Comparison of ENCODE assay signal across 6 cellular contexts in genomic region chr1:228164561-228165371, GRCh38. TPM values are rescaled to one million over a fixed set of nuclear protein-coding genes. Genes with fewer than 3 reads are reported as not detected.
DNase-seq lines count a peak whose midpoint lies in the region; ATAC-seq and TF ChIP-seq lines count a peak whose summit lies in the region.

No MANE protein-coding gene starts in this region.

- no peak for DNase-seq in AG10803 (ENCODE audit: low read depth)
- no peak for DNase-seq in gastrocnemius medialis

- H3K27ac ChIP-seq in HUES6 (ENCODE audit: low read depth, low read length) (no peak overlapping the region), duodenal mucosa (ENCODE audit: low read depth, low read length) (peak overlapping the region; percentile 100), gastrocnemius medialis (peak overlapping the region; percentile 97 to 100 (median 99))

- no peaks in the 10 kb centered on the region for H3K36me3 ChIP-seq in HUES6 (ENCODE audit: control insufficient read depth, insufficient read depth, low read length)
- peaks cover 0 to 2% of the 10 kb centered on the region in 2 donors for H3K36me3 ChIP-seq in duodenal mucosa (ENCODE audit: control insufficient read depth in 1 of 2, insufficient read depth in 2 of 2, low read length in 2 of 2)
- H3K36me3 ChIP-seq in gastrocnemius medialis: no peaks in the 10 kb centered on the region

- TF ChIP-seq POLR2A in gastrocnemius medialis (IDR thresholded peaks at IDR 0.05): no peak

- H3K4me1 ChIP-seq in HUES6 (ENCODE audit: control insufficient read depth, insufficient read depth, low read length) (peaks cover 19% of the 10 kb centered on the region), duodenal mucosa (ENCODE audit: control insufficient read depth in 1 of 2, insufficient read depth in 2 of 2, low read length in 2 of 2) (peaks cover 28 to 34% of the 10 kb centered on the region in 2 donors), gastrocnemius medialis (peaks cover 31 to 39% of the 10 kb centered on the region in 2 donors)

- H3K4me3 ChIP-seq in AG10803 (ENCODE audit: low read length) (peak overlapping the region; percentile 73), HUES6 (ENCODE audit: low read depth, low read length) (peak overlapping the region; percentile 84), duodenal mucosa (ENCODE audit: low read depth in 1 of 2, low read length in 2 of 2) (peak overlapping the region; percentile 76 to 88), gastrocnemius medialis (peak overlapping the region; percentile 63 to 96 (median 66))

- H3K27me3 ChIP-seq in HUES6 (ENCODE audit: control insufficient read depth, insufficient read depth, low read length) (no peaks in the 10 kb centered on the region), duodenal mucosa (ENCODE audit: control insufficient read depth in 1 of 2, insufficient read depth in 2 of 2, low read length in 2 of 2) (no peaks in the 10 kb centered on the region), gastrocnemius medialis (peaks cover 0 to under 1% (median 0%) of the 10 kb centered on the region in 3 donors)

- no peaks in the 10 kb centered on the region for H3K9me3 ChIP-seq in HUES6 (ENCODE audit: control insufficient read depth, insufficient read depth, low read depth, low read length)
- H3K9me3 ChIP-seq in duodenal mucosa (ENCODE audit: control insufficient read depth in 1 of 2, low read length in 2 of 2): no peaks in the 10 kb centered on the region
- no peaks in the 10 kb centered on the region for H3K9me3 ChIP-seq in gastrocnemius medialis

- peak; percentile 3 to 17 for ATAC-seq in gastrocnemius medialis
- no peak for ATAC-seq in GM18868 (IDR thresholded peaks at IDR 0.05; ENCODE audit: unreplicated experiment)
- no peak for ATAC-seq in GM21423 (IDR thresholded peaks at IDR 0.05; ENCODE audit: unreplicated experiment)

- TF ChIP-seq CTCF in AG10803 (conservative IDR thresholded peaks at IDR 0.05; ENCODE audit: low read length) (no peak), gastrocnemius medialis (IDR thresholded peaks at IDR 0.05 in 4 of 5, conservative IDR thresholded peaks at IDR 0.05 in 1 of 5) (no peak)

- peak overlapping the region; percentile 77 for H3K9ac ChIP-seq in HUES6 (ENCODE audit: low read length)
- H3K9ac ChIP-seq in duodenal mucosa (ENCODE audit: low read depth in 1 of 2, low read length in 2 of 2): peak overlapping the region; percentile 76 to 91

- intact Hi-C loops in gastrocnemius medialis (cut with DNase I; ENCODE audit: low total_unique reads): loop anchor here (1.0 kb wide), 1 partner anchor 24 kb away; the partner anchor contains the start of gene GUK1

- in situ Hi-C loops in gastrocnemius medialis (cut with MboI; ENCODE audit: low sequenced_read_pairs in 4 of 4): no loop called here

RNA-seq across cellular contexts. Expression of gene IBA57, which starts 0.8 kb away (rescaled TPM):
- total RNA-seq in gastrocnemius medialis: 10 to 100 TPM in 3 of 4 donors, 1 to 10 TPM in 1; 4.9 to 15.7 (median 12.3) TPM

RNA-seq across cellular contexts. Expression of gene GJC2, which starts 15.0 kb away (rescaled TPM):
- total RNA-seq in gastrocnemius medialis: under 1 TPM in 2 of 4 donors, not detected in 2; 0.26 to 0.64 TPM

RNA-seq across cellular contexts. Expression of gene GUK1, which starts 24.7 kb away (rescaled TPM):
- 100 to 1,000 TPM; 161 to 230 (median 183) TPM for total RNA-seq in gastrocnemius medialis

RNA-seq across cellular contexts. Expression of gene OBSCN, which starts 43.1 kb away (rescaled TPM):
- 1,000 to 10,000 TPM in 2 of 4 donors, 100 to 1,000 TPM in 2; 798 to 1,571 (median 1,162) TPM for total RNA-seq in gastrocnemius medialis

RNA-seq across cellular contexts. Expression of gene MRPL55, which starts 55.7 kb away (rescaled TPM):
- total RNA-seq in gastrocnemius medialis: 100 to 1,000 TPM in 1 of 4 donors, 10 to 100 TPM in 3; 64.7 to 123 (median 74.2) TPM

Comparison
In these comparisons a context has a peak if more than half of its experiments do, and no peak if none do; other contexts are left out.
1. ATAC-seq: peak in gastrocnemius medialis (2 of 2); none in GM18868 (single experiment) and GM21423 (single experiment).
2. Peak in every context shown above with its lines, with median percentiles within 50 percentile points of each other: H3K4me3 ChIP-seq.